ENCODE assay signal across 8 cellular contexts in the genomic region with DNA sequence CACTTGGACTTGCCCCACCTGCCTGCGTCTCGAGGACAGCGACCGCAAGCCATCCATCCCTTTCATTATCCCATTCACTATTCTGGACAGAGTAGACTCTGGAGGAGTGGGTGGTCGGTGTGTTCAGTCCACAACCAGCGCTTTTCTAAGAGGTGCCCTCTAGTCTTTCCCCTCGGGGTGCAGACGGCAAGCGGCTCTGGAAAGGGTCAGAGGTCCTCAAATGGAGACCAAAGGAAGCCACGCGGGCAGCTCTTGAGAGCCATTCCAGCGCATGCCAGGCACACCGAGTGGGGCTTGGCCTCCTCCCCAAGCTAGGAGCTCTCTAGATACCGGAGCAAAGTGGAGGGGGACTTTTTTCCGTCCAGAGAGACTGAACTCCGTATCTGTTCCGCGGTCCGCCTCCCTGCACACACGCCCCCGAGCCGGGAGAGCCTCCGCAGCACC. TPM values are rescaled to one million over a fixed set of nuclear protein-coding genes. Genes with fewer than 3 reads are reported as not detected.
DNase-seq lines count a peak whose midpoint lies in the region; ATAC-seq and TF ChIP-seq lines count a peak whose summit lies in the region.

No MANE protein-coding gene starts in this region.

- intact Hi-C loops in heart left ventricle (cut with DNase I): no loop called here
- intact Hi-C loops in psoas muscle (cut with DNase I): no loop called here

- no peak for DNase-seq in DND-41
- peak; percentile 7 for DNase-seq in activated T-cell treated with anti-CD3 and anti-CD28 coated beads for 48 hours (ENCODE audit: low read depth)
- DNase-seq in heart left ventricle: peak in 1 of 5 donors; percentile 44
- peak in 1 of 2 donors; percentile 36 for DNase-seq in psoas muscle
- no peak for DNase-seq in iPS-NIHi7 (ENCODE audit: extremely low spot score)
- no peak for DNase-seq in NCI-H1694 (lab: John Stamatoyannopoulos, UW)
- DNase-seq in NK-92 treated with Interleukin-12 subunit alpha and Interleukin-12 subunit beta, amount 100 ng/mL, for 24 hours (lab: John Stamatoyannopoulos, UW): no peak

- no peaks in the 10 kb centered on the region for H3K79me2 ChIP-seq in DND-41 (ENCODE audit: insufficient read depth, low read length)

- H3K4me2 ChIP-seq in DND-41 (ENCODE audit: insufficient read depth, low read length): peak overlapping the region; percentile 56

- peak overlapping the region; percentile 18; the same call in 1 of the 2 replicates for H3K9ac ChIP-seq in DND-41 (ENCODE audit: low read depth, low read length)

- H3K36me3 ChIP-seq in DND-41 (ENCODE audit: insufficient read depth, low read length) (no peaks in the 10 kb centered on the region), heart left ventricle (no peaks in the 10 kb centered on the region), psoas muscle (ENCODE audit: insufficient read depth in 1 of 2, low read depth in 1 of 2) (no peaks in the 10 kb centered on the region)

- H4K20me1 ChIP-seq in DND-41 (ENCODE audit: insufficient read depth, low read length): no peaks in the 10 kb centered on the region

- no peak overlapping the region for H3K27ac ChIP-seq in DND-41 (ENCODE audit: low read length)
- H3K27ac ChIP-seq in heart left ventricle: peak overlapping the region in 8 of 12 donors; percentile 44 to 90 (median 83)
- peak overlapping the region; percentile 92 for H3K27ac ChIP-seq in psoas muscle

- no peaks in the 10 kb centered on the region for H3K9me3 ChIP-seq in DND-41 (ENCODE audit: insufficient read depth, low read length, severe bottlenecking)
- H3K9me3 ChIP-seq in heart left ventricle: no peaks in the 10 kb centered on the region
- no peaks in the 10 kb centered on the region for H3K9me3 ChIP-seq in psoas muscle

- ATAC-seq in DND-41 (ENCODE audit: insufficient read depth, low read depth): peak; percentile 2; the same call in 1 of the 3 replicates
- ATAC-seq in HG03045 (IDR thresholded peaks at IDR 0.05; ENCODE audit: unreplicated experiment): peak; percentile 4
- ATAC-seq in heart left ventricle: peak; percentile 10 to 33 (median 24)
- ATAC-seq in psoas muscle: peak in 1 of 4 donors; percentile 29

- no peak overlapping the region for H2AFZ ChIP-seq in DND-41 (ENCODE audit: low read depth, low read length)

- TF ChIP-seq CTCF in DND-41 (IDR thresholded peaks at IDR 0.05; ENCODE audit: borderline replicate concordance, extremely low read depth, low read length, poor library complexity, severe bottlenecking) (no peak), heart left ventricle (IDR thresholded peaks at IDR 0.05) (no peak), psoas muscle (IDR thresholded peaks at IDR 0.05) (no peak)

- WGBS in heart left ventricle, 4 donors: 13 to 18% (median 15%) methylated on average over 18 to 23 of the region's 23 CpGs
- WGBS in psoas muscle, 3 donors: 9 to 13% (median 13%) methylated on average over 21 to 23 of the region's 23 CpGs

- peaks cover 7% of the 10 kb centered on the region; the same call in 1 of the 2 replicates for H3K4me1 ChIP-seq in DND-41 (ENCODE audit: insufficient read depth, low read length)
- peaks cover 0 to 31% (median 4%) of the 10 kb centered on the region in 12 donors for H3K4me1 ChIP-seq in heart left ventricle
- H3K4me1 ChIP-seq in psoas muscle: peaks cover 27% of the 10 kb centered on the region

- H3K27me3 ChIP-seq in DND-41 (ENCODE audit: insufficient read depth, low read length, poor library complexity) (peaks cover 20% of the 10 kb centered on the region), heart left ventricle (peaks cover 0 to 11% (median 0%) of the 10 kb centered on the region in 9 donors), psoas muscle (ENCODE audit: insufficient read depth in 3 of 3, low read length in 2 of 3) (no peaks in the 10 kb centered on the region)

- no peak for TF ChIP-seq POLR2A in heart left ventricle (IDR thresholded peaks at IDR 0.05)

- peak overlapping the region in 1 of 2 experiments; percentile 45; a peak in 1 of 4 replicates for H3K4me3 ChIP-seq in DND-41 (ENCODE audit: low read depth in 1 of 2, low read length in 2 of 2)
- peak overlapping the region; percentile 54 to 91 (median 73) for H3K4me3 ChIP-seq in heart left ventricle
- H3K4me3 ChIP-seq in psoas muscle: peak overlapping the region; percentile 90

RNA-seq across cellular contexts. Expression of gene GSDME, which starts 0.7 kb away (rescaled TPM):
- total RNA-seq in heart left ventricle (10 to 100 TPM in 2 of 9 donors, 1 to 10 TPM in 7; 2.6 to 17.4 (median 4.9) TPM), psoas muscle (10 to 100 TPM; 10.9 to 32.1 (median 16.0) TPM)
- polyA plus RNA-seq in heart left ventricle (1 to 10 TPM; 2.6 to 5.8 TPM), psoas muscle (10 to 100 TPM in 1 of 3 donors, 1 to 10 TPM in 2; 4.9 to 30.7 (median 8.3) TPM)
